ENCODE assay signal across 29 cellular contexts in genomic region chr5:130216306-130216705, GRCh38.
"Had no signal": no experiment of that assay in that cellular context is flagged by ENCODE, and none has a peak within 500 bp of the region (broad histone marks: within the 10 kb centered on the region; RNA-seq: fewer than 3 reads in every experiment).

No MANE protein-coding gene starts in this region.

- H3K27ac ChIP-seq: adrenal gland, body of pancreas, brain microvascular endothelial cell, breast epithelium, VCaP had no signal

- H3K4me1 ChIP-seq: adrenal gland, body of pancreas, breast epithelium had no signal

- H3K27me3 ChIP-seq: adrenal gland, body of pancreas, brain microvascular endothelial cell, breast epithelium had no signal

- H3K9me3 ChIP-seq: adrenal gland, body of pancreas, breast epithelium had no signal

- ATAC-seq: activated CD8-positive, alpha-beta T cell treated with anti-CD3 and anti-CD28 coated beads for 36 hours; activated naive CD8-positive, alpha-beta T cell treated with anti-CD3 and anti-CD28 coated beads, Interleukin-2, amount 50 U/mL, for 24 hours; body of pancreas had no signal

- H3K4me3 ChIP-seq: adrenal gland, body of pancreas, breast epithelium had no signal

- H3K36me3 ChIP-seq: adrenal gland, brain microvascular endothelial cell, breast epithelium had no signal

- DNase-seq: activated B cell treated with CpG ODN at 0.5 μM for 24 hours; activated CD4-positive, alpha-beta memory T cell treated with anti-CD3 and anti-CD28 coated beads for 36 hours; activated CD4-positive, alpha-beta T cell treated with anti-CD3 and anti-CD28 coated beads for 4 hours; activated CD4-positive, alpha-beta T cell treated with anti-CD3 and anti-CD28 coated beads, Interleukin-2, amount 10 ng/mL, durations not matched to agents 24 days and 14 days; activated CD4-positive, alpha-beta T cell treated with anti-CD3 and anti-CD28 coated beads, Interleukin-2, amount 50 U/mL, for 1 hour; activated CD4-positive, alpha-beta T cell treated with anti-CD3 and anti-CD28 coated beads, Interleukin-2, amount 50 U/mL, for 4 hours; activated CD4-positive, CD25-positive, alpha-beta regulatory T cell treated with anti-CD3 and anti-CD28 coated beads, Interleukin-2, amount 50 U/mL, for 72 hours; activated CD8-positive, alpha-beta memory T cell treated with anti-CD3 and anti-CD28 coated beads, Interleukin-2, amount 50 U/mL, for 4 hours; activated CD8-positive, alpha-beta T cell treated with anti-CD3 and anti-CD28 coated beads for 36 hours; activated effector memory CD4-positive, alpha-beta T cell treated with Interleukin-2 at 50 U/mL for 16 hours; activated gamma-delta T cell; activated naive CD4-positive, alpha-beta T cell treated with anti-CD3 and anti-CD28 coated beads, Interleukin-2, amount 10 ng/mL, durations not matched to agents 7 days and 5 days; activated naive CD4-positive, alpha-beta T cell treated with Interleukin-2 at 50 U/mL for 16 hours; activated naive CD8-positive, alpha-beta T cell treated with anti-CD3 and anti-CD28 coated beads, Interleukin-2, amount 10 ng/mL, durations not matched to agents 7 days and 5 days; activated naive CD8-positive, alpha-beta T cell treated with anti-CD3 and anti-CD28 coated beads, Interleukin-2, amount 50 U/mL, for 24 hours; activated T-cell treated with anti-CD3 and anti-CD28 coated beads for 4 hours; activated T-cell treated with anti-CD3 and anti-CD28 coated beads, Interleukin-2, amount 50 U/mL, for 1 hour; activated T-cell treated with anti-CD3 and anti-CD28 coated beads, Interleukin-2, amount 50 U/mL, for 48 hours; adrenal gland; amniotic stem cell; aorta; body of pancreas; brain microvascular endothelial cell; central memory CD4-positive, alpha-beta T cell; T-helper 1 cell; T-helper 2 cell; T-helper 9 cell had no signal
